Comparison of ENCODE assay signal across 8 cellular contexts in genomic region chr12:53501615-53502181, GRCh38. TPM values are rescaled to one million over a fixed set of nuclear protein-coding genes. Genes with fewer than 3 reads are reported as not detected.
DNase-seq lines count a peak whose midpoint lies in the region; ATAC-seq and TF ChIP-seq lines count a peak whose summit lies in the region.

No MANE protein-coding gene starts in this region.

- H3K27me3 ChIP-seq in right atrium auricular region, result no peaks in the 10 kb centered on the region

- H3K27ac Mint-ChIP-seq in brain (peak overlapping the region; percentile 91 to 98 (median 97)), mesothelial cell of epicardium (peak overlapping the region; percentile 98)

- H3K27me3 Mint-ChIP-seq in brain (peaks cover 8% of the 10 kb centered on the region), mesothelial cell of epicardium (ENCODE audit: low read depth) (no peaks in the 10 kb centered on the region)

- DNase-seq in right atrium auricular region (ENCODE audit: low spot score), result peak; percentile 89
- no peak for DNase-seq in cardiac septum (ENCODE audit: low spot score)
- DNase-seq in mesothelial cell of epicardium (ENCODE audit: low spot score in 2 of 2, unreplicated experiment in 2 of 2), result no peak
- no peak for DNase-seq in NCI-H1417 (lab: John Stamatoyannopoulos, UW)
- no peak for DNase-seq in NCI-H345 treated with DMSO at 0.1 percent for 48 hours (lab: John Stamatoyannopoulos, UW; ENCODE audit: unreplicated experiment)
- no peak for DNase-seq in activated CD4-positive, alpha-beta T cell treated with anti-CD3 and anti-CD28 coated beads, Interleukin-2, amount 50 U/mL, for 48 hours

- TF ChIP-seq CTCF in right atrium auricular region (IDR thresholded peaks at IDR 0.05) (no peak), brain (conservative IDR thresholded peaks at IDR 0.05) (no peak), mesothelial cell of epicardium (IDR thresholded peaks at IDR 0.05; ENCODE audit: unreplicated experiment) (no peak)

- peaks cover 0 to 35% of the 10 kb centered on the region in 2 donors for H3K4me1 ChIP-seq in right atrium auricular region

- ATAC-seq in GM21619 (IDR thresholded peaks at IDR 0.05; ENCODE audit: unreplicated experiment), result no peak

- H3K36me3 Mint-ChIP-seq in brain, result no peaks in the 10 kb centered on the region
- peaks cover 6% of the 10 kb centered on the region for H3K36me3 Mint-ChIP-seq in mesothelial cell of epicardium

- peaks cover 13% of the 10 kb centered on the region for H3K36me3 ChIP-seq in right atrium auricular region

- peaks cover 51% of the 10 kb centered on the region for H3K4me1 Mint-ChIP-seq in brain
- H3K4me1 Mint-ChIP-seq in mesothelial cell of epicardium, result peaks cover 33% of the 10 kb centered on the region

- H3K9me3 ChIP-seq in right atrium auricular region, result no peaks in the 10 kb centered on the region

- H3K4me3 ChIP-seq in right atrium auricular region, result peak overlapping the region; percentile 68 to 71

- H3K27ac ChIP-seq in right atrium auricular region, result peak overlapping the region; percentile 98

- H3K4me3 Mint-ChIP-seq in brain (peak overlapping the region; percentile 86 to 94 (median 93)), mesothelial cell of epicardium (peak overlapping the region; percentile 83)

- intact Hi-C loops in cardiac septum (cut with DNase I), result loop anchor here (1.0 kb wide), 1 partner anchor 49 kb away; the partner anchor contains the start of gene PCBP2

- H3K9me3 Mint-ChIP-seq in brain, result no peaks in the 10 kb centered on the region
- no peaks in the 10 kb centered on the region for H3K9me3 Mint-ChIP-seq in mesothelial cell of epicardium

RNA-seq across cellular contexts. Expression of gene TARBP2, which starts 0.6 kb away (rescaled TPM):
- total RNA-seq in right atrium auricular region (10 to 100 TPM; 11.1 to 18.9 TPM), cardiac septum (11.6 TPM), mesothelial cell of epicardium (45.6 to 50.5 TPM (median 50.4 TPM) in 3 replicates)
- polyA plus RNA-seq in brain (ENCODE audit: insufficient read depth, low read depth, low replicate concordance), result 19.4 TPM

RNA-seq across cellular contexts. Expression of gene MAP3K12, which starts 2.4 kb away (rescaled TPM):
- total RNA-seq in right atrium auricular region, result 1 to 10 TPM; 2.6 to 9.8 TPM
- 7.0 TPM for total RNA-seq in cardiac septum
- polyA plus RNA-seq in brain (ENCODE audit: insufficient read depth, low read depth, low replicate concordance), result 16.8 TPM
- 35.4 to 41.8 TPM (median 37.0 TPM) in 3 replicates for total RNA-seq in mesothelial cell of epicardium

RNA-seq across cellular contexts. Expression of gene NPFF, which starts 5.6 kb away (rescaled TPM):
- total RNA-seq in right atrium auricular region (not detected), cardiac septum (not detected), mesothelial cell of epicardium (not detected in 3 replicates)
- polyA plus RNA-seq in brain (ENCODE audit: insufficient read depth, low read depth, low replicate concordance), result not detected

RNA-seq across cellular contexts. Expression of gene PCBP2, which starts 49.8 kb away (rescaled TPM):
- total RNA-seq in right atrium auricular region, result 100 to 1,000 TPM; 288 to 378 TPM
- total RNA-seq in cardiac septum, result 520 TPM
- polyA plus RNA-seq in brain (ENCODE audit: insufficient read depth, low read depth, low replicate concordance), result 1,093 TPM
- total RNA-seq in mesothelial cell of epicardium, result 1,058 to 1,073 TPM (median 1,066 TPM) in 3 replicates
